23 cellular contexts compared by ENCODE assay signal in genomic region chr7:29765392-29765979, GRCh38.
"Had no signal": no experiment of that assay in that cellular context is flagged by ENCODE, and none has a peak within 500 bp of the region (broad histone marks: within the 10 kb centered on the region; RNA-seq: fewer than 3 reads in every experiment).

No MANE protein-coding gene starts in this region.

- H3K4me3 ChIP-seq: breast epithelium, heart left ventricle, left lung, upper lobe of right lung had no signal

- H3K9me3 Mint-ChIP-seq: activated naive CD8-positive, alpha-beta T cell treated with anti-CD3 and anti-CD28 coated beads for 36 hours; activated T-cell treated with anti-CD3 and anti-CD28 coated beads, Interleukin-2, amount 50 U/mL, for 24 hours; central memory CD8-positive, alpha-beta T cell; effector memory CD8-positive, alpha-beta T cell; natural killer cell treated with Interleukin-12 subunit alpha and Interleukin-12 subunit beta and Interleukin-15 and Interleukin-18, amount 100 ng/mL, for 72 hours had no signal

- DNase-seq: activated CD4-positive, alpha-beta T cell treated with anti-CD3 and anti-CD28 coated beads for 36 hours; activated CD4-positive, alpha-beta T cell treated with anti-CD3 and anti-CD28 coated beads, Interleukin-2, amount 50 U/mL, for 4 hours; activated CD8-positive, alpha-beta memory T cell treated with anti-CD3 and anti-CD28 coated beads for 24 hours; activated CD8-positive, alpha-beta memory T cell treated with anti-CD3 and anti-CD28 coated beads, Interleukin-2, amount 50 U/mL, for 4 hours; activated naive CD4-positive, alpha-beta T cell treated with Interleukin-2 at 50 U/mL for 16 hours; activated naive CD8-positive, alpha-beta T cell treated with anti-CD3 and anti-CD28 coated beads for 36 hours; activated T-cell treated with anti-CD3 and anti-CD28 coated beads, Interleukin-2, amount 50 U/mL, for 24 hours; effector memory CD8-positive, alpha-beta T cell; heart left ventricle; kidney; left lung; nucleus accumbens; posterior cingulate gyrus; stimulated activated CD4-positive, alpha-beta T cell treated with anti-CD3 and anti-CD28 coated beads, Interleukin-12 subunit alpha, Interleukin-12 subunit beta, amount 100 ng/mL, for 4 hours; stimulated activated CD4-positive, alpha-beta T cell treated with anti-CD3 and anti-CD28 coated beads, Interleukin-4, amount 100 ng/mL, for 4 hours; stimulated activated naive CD8-positive, alpha-beta T cell treated with anti-CD3 and anti-CD28 coated beads, Interleukin-15, Interleukin-2, amounts not matched to agents 100 U/mL and 50 U/mL, for 24 hours; T-helper 9 cell; upper lobe of right lung had no signal

- H3K4me1 ChIP-seq: breast epithelium, left lung, upper lobe of right lung had no signal

- FAIRE-seq: colon, kidney had no signal

- H3K4me3 Mint-ChIP-seq: activated CD4-positive, alpha-beta T cell treated with anti-CD3 and anti-CD28 coated beads for 36 hours; activated naive CD8-positive, alpha-beta T cell treated with anti-CD3 and anti-CD28 coated beads for 36 hours; activated T-cell treated with anti-CD3 and anti-CD28 coated beads, Interleukin-2, amount 50 U/mL, for 24 hours; central memory CD8-positive, alpha-beta T cell; effector memory CD8-positive, alpha-beta T cell; mesothelial cell of epicardium; natural killer cell treated with Interleukin-12 subunit alpha and Interleukin-12 subunit beta and Interleukin-15 and Interleukin-18, amount 100 ng/mL, for 72 hours had no signal

- H3K27me3 ChIP-seq: breast epithelium, heart left ventricle had no signal

- H3K4me1 Mint-ChIP-seq: activated CD4-positive, alpha-beta T cell treated with anti-CD3 and anti-CD28 coated beads for 36 hours; activated naive CD8-positive, alpha-beta T cell treated with anti-CD3 and anti-CD28 coated beads for 36 hours; central memory CD8-positive, alpha-beta T cell had no signal

- H3K36me3 ChIP-seq: breast epithelium, heart left ventricle, left lung, upper lobe of right lung had no signal

- H3K9me3 ChIP-seq: breast epithelium, left lung, upper lobe of right lung had no signal

- H3K27ac ChIP-seq: breast epithelium, left lung, upper lobe of right lung had no signal

- H3K27ac Mint-ChIP-seq: activated CD4-positive, alpha-beta T cell treated with anti-CD3 and anti-CD28 coated beads for 36 hours; activated naive CD8-positive, alpha-beta T cell treated with anti-CD3 and anti-CD28 coated beads for 36 hours; activated T-cell treated with anti-CD3 and anti-CD28 coated beads, Interleukin-2, amount 50 U/mL, for 24 hours; effector memory CD8-positive, alpha-beta T cell; mesothelial cell of epicardium; natural killer cell treated with Interleukin-12 subunit alpha and Interleukin-12 subunit beta and Interleukin-15 and Interleukin-18, amount 100 ng/mL, for 72 hours had no signal

- H3K36me3 Mint-ChIP-seq: activated naive CD8-positive, alpha-beta T cell treated with anti-CD3 and anti-CD28 coated beads for 36 hours; natural killer cell treated with Interleukin-12 subunit alpha and Interleukin-12 subunit beta and Interleukin-15 and Interleukin-18, amount 100 ng/mL, for 72 hours had no signal

- ATAC-seq: activated CD4-positive, alpha-beta T cell treated with anti-CD3 and anti-CD28 coated beads for 36 hours; effector memory CD8-positive, alpha-beta T cell; left lung; stimulated activated naive CD8-positive, alpha-beta T cell treated with anti-CD3 and anti-CD28 coated beads, Interleukin-15, Interleukin-2, amounts not matched to agents 100 U/mL and 50 U/mL, for 24 hours; upper lobe of right lung had no signal
